Comparison of ENCODE assay signal across 1 cellular context in the genomic region with DNA sequence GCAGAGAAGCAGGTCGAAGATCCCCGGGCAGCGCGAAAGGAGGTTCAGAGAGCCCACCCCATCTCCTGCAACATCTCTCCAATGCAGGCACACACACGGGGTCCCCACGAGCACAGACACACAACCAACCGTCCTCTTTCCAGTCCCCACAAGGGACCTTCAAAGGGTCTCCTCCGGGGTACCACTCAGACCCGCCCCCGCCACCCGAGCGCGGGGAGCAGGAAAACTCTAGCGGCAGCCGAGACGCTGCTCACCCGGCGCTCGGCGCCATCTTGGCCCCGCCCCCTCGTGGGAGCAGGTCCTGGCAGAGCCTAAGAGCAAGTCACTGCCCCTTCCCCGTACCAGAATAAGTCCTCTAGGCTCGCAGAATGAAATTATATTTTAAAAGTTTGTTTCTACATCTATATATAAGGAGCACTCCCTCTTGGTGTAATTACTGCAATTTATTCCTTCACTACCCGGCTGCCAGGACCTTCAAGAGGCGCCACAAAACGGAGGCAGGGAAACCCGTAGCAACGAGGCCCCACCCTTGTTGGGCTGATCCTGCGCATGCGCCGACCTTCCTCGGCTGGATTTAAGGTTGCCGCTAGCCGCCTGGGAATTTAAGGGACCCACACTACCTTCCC.
TF ChIP-seq lines count a peak whose summit lies in the region.

A gene with protein sequence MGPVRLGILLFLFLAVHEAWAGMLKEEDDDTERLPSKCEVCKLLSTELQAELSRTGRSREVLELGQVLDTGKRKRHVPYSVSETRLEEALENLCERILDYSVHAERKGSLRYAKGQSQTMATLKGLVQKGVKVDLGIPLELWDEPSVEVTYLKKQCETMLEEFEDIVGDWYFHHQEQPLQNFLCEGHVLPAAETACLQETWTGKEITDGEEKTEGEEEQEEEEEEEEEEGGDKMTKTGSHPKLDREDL (plus strand): TSS at position 560 of the 626 bp plus-strand sequence. CDS start 111 bp downstream, outside the sequence.
A gene (minus strand): TSS at position 284 of the 626 bp plus-strand sequence. CDS start 5,149 bp downstream, outside the sequence.

TF ChIP-seq in HepG2, 621 proteins besides CTCF, POLR2A, EP300 and RAD21 (continued from another document and continues in another):
- TF ChIP-seq, protein P1, sequence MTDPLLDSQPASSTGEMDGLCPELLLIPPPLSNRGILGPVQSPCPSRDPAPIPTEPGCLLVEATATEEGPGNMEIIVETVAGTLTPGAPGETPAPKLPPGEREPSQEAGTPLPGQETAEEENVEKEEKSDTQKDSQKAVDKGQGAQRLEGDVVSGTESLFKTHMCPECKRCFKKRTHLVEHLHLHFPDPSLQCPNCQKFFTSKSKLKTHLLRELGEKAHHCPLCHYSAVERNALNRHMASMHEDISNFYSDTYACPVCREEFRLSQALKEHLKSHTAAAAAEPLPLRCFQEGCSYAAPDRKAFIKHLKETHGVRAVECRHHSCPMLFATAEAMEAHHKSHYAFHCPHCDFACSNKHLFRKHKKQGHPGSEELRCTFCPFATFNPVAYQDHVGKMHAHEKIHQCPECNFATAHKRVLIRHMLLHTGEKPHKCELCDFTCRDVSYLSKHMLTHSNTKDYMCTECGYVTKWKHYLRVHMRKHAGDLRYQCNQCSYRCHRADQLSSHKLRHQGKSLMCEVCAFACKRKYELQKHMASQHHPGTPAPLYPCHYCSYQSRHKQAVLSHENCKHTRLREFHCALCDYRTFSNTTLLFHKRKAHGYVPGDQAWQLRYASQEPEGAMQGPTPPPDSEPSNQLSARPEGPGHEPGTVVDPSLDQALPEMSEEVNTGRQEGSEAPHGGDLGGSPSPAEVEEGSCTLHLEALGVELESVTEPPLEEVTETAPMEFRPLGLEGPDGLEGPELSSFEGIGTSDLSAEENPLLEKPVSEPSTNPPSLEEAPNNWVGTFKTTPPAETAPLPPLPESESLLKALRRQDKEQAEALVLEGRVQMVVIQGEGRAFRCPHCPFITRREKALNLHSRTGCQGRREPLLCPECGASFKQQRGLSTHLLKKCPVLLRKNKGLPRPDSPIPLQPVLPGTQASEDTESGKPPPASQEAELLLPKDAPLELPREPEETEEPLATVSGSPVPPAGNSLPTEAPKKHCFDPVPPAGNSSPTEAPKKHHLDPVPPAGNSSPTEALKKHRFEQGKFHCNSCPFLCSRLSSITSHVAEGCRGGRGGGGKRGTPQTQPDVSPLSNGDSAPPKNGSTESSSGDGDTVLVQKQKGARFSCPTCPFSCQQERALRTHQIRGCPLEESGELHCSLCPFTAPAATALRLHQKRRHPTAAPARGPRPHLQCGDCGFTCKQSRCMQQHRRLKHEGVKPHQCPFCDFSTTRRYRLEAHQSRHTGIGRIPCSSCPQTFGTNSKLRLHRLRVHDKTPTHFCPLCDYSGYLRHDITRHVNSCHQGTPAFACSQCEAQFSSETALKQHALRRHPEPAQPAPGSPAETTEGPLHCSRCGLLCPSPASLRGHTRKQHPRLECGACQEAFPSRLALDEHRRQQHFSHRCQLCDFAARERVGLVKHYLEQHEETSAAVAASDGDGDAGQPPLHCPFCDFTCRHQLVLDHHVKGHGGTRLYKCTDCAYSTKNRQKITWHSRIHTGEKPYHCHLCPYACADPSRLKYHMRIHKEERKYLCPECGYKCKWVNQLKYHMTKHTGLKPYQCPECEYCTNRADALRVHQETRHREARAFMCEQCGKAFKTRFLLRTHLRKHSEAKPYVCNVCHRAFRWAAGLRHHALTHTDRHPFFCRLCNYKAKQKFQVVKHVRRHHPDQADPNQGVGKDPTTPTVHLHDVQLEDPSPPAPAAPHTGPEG (CRISPR knock-in tag; IDR thresholded peaks at IDR 0.05), result peak; percentile 26; the same call in 1 of the 2 replicates
- TF ChIP-seq SMAD9 (CRISPR knock-in tag; IDR thresholded peaks at IDR 0.05) (no peak), ZNF775 (CRISPR knock-in tag; IDR thresholded peaks at IDR 0.05; ENCODE audit: borderline replicate concordance) (no peak), ZIK1 (CRISPR knock-in tag; IDR thresholded peaks at IDR 0.05; ENCODE audit: borderline replicate concordance, low read depth) (no peak), WIZ (CRISPR knock-in tag; IDR thresholded peaks at IDR 0.05) (no peak), ZNF878 (CRISPR knock-in tag; IDR thresholded peaks at IDR 0.05) (0 out of 2 replicates have a peak, but pooled peaks have one; percentile 59), ZNF34 (CRISPR knock-in tag; IDR thresholded peaks at IDR 0.05; ENCODE audit: borderline replicate concordance) (no peak), ZMYM3 (CRISPR knock-in tag; IDR thresholded peaks at IDR 0.05) (no peak), NFYB (CRISPR knock-in tag; IDR thresholded peaks at IDR 0.05) (peak; percentile 65), ZNF629 (CRISPR knock-in tag; conservative IDR thresholded peaks at IDR 0.05) (0 out of 2 replicates have a peak, but pooled peaks have one; percentile 24), ZNF431 (CRISPR knock-in tag; IDR thresholded peaks at IDR 0.05; ENCODE audit: borderline replicate concordance, low read depth) (no peak), ZFP36L2 (CRISPR knock-in tag; IDR thresholded peaks at IDR 0.05) (no peak), SIN3B (IDR thresholded peaks at IDR 0.05; ENCODE audit: low read length) (no peak), ZSCAN20 (CRISPR knock-in tag; IDR thresholded peaks at IDR 0.05; ENCODE audit: borderline replicate concordance) (peak; percentile 92; the same call in 1 of the 2 replicates), JUN (CRISPR knock-in tag; IDR thresholded peaks at IDR 0.05) (no peak), SALL1 (CRISPR knock-in tag; IDR thresholded peaks at IDR 0.05) (peak; percentile 65)
- TF ChIP-seq, protein P2, sequence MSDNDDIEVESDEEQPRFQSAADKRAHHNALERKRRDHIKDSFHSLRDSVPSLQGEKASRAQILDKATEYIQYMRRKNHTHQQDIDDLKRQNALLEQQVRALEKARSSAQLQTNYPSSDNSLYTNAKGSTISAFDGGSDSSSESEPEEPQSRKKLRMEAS (IDR thresholded peaks at IDR 0.05), result peak; percentile 28
- TF ChIP-seq, protein P3, sequence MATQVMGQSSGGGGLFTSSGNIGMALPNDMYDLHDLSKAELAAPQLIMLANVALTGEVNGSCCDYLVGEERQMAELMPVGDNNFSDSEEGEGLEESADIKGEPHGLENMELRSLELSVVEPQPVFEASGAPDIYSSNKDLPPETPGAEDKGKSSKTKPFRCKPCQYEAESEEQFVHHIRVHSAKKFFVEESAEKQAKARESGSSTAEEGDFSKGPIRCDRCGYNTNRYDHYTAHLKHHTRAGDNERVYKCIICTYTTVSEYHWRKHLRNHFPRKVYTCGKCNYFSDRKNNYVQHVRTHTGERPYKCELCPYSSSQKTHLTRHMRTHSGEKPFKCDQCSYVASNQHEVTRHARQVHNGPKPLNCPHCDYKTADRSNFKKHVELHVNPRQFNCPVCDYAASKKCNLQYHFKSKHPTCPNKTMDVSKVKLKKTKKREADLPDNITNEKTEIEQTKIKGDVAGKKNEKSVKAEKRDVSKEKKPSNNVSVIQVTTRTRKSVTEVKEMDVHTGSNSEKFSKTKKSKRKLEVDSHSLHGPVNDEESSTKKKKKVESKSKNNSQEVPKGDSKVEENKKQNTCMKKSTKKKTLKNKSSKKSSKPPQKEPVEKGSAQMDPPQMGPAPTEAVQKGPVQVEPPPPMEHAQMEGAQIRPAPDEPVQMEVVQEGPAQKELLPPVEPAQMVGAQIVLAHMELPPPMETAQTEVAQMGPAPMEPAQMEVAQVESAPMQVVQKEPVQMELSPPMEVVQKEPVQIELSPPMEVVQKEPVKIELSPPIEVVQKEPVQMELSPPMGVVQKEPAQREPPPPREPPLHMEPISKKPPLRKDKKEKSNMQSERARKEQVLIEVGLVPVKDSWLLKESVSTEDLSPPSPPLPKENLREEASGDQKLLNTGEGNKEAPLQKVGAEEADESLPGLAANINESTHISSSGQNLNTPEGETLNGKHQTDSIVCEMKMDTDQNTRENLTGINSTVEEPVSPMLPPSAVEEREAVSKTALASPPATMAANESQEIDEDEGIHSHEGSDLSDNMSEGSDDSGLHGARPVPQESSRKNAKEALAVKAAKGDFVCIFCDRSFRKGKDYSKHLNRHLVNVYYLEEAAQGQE (IDR thresholded peaks at IDR 0.05; ENCODE audit: borderline replicate concordance in 1 of 2, low read depth in 1 of 2, low read length in 2 of 2), result peak in 1 of 2 experiments; percentile 81; a peak in 2 of 4 replicates
- TF ChIP-seq, protein P4, sequence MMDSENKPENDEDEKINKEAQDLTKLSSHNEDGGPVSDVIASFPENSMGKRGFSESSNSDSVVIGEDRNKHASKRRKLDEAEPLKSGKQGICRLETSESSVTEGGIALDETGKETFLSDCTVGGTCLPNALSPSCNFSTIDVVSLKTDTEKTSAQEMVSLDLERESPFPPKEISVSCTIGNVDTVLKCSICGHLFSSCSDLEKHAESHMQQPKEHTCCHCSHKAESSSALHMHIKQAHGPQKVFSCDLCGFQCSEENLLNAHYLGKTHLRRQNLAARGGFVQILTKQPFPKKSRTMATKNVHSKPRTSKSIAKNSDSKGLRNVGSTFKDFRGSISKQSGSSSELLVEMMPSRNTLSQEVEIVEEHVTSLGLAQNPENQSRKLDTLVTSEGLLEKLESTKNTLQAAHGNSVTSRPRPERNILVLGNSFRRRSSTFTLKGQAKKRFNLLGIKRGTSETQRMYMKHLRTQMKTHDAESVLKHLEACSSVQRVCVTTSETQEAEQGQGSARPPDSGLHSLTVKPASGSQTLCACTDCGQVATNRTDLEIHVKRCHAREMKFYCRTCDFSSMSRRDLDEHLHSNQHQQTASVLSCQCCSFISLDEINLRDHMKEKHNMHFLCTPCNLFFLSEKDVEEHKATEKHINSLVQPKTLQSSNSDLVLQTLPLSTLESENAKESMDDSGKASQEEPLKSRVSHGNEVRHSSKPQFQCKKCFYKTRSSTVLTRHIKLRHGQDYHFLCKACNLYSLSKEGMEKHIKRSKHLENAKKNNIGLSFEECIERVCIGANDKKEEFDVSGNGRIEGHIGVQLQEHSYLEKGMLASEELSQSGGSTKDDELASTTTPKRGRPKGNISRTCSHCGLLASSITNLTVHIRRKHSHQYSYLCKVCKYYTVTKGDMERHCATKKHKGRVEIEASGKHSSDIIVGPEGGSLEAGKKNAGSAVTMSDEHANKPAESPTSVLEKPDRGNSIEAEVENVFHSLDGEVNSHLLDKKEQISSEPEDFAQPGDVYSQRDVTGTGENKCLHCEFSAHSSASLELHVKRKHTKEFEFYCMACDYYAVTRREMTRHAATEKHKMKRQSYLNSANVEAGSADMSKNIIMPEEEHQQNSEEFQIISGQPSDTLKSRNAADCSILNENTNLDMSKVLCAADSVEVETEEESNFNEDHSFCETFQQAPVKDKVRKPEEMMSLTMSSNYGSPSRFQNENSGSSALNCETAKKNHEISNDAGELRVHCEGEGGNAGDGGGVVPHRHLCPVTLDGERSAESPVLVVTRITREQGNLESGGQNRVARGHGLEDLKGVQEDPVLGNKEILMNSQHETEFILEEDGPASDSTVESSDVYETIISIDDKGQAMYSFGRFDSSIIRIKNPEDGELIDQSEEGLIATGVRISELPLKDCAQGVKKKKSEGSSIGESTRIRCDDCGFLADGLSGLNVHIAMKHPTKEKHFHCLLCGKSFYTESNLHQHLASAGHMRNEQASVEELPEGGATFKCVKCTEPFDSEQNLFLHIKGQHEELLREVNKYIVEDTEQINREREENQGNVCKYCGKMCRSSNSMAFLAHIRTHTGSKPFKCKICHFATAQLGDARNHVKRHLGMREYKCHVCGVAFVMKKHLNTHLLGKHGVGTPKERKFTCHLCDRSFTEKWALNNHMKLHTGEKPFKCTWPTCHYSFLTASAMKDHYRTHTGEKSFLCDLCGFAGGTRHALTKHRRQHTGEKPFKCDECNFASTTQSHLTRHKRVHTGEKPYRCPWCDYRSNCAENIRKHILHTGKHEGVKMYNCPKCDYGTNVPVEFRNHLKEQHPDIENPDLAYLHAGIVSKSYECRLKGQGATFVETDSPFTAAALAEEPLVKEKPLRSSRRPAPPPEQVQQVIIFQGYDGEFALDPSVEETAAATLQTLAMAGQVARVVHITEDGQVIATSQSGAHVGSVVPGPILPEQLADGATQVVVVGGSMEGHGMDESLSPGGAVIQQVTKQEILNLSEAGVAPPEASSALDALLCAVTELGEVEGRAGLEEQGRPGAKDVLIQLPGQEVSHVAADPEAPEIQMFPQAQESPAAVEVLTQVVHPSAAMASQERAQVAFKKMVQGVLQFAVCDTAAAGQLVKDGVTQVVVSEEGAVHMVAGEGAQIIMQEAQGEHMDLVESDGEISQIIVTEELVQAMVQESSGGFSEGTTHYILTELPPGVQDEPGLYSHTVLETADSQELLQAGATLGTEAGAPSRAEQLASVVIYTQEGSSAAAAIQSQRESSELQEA (CRISPR knock-in tag; IDR thresholded peaks at IDR 0.05; ENCODE audit: not compliant biosample characterization), result no peak
- TF ChIP-seq, protein P5, sequence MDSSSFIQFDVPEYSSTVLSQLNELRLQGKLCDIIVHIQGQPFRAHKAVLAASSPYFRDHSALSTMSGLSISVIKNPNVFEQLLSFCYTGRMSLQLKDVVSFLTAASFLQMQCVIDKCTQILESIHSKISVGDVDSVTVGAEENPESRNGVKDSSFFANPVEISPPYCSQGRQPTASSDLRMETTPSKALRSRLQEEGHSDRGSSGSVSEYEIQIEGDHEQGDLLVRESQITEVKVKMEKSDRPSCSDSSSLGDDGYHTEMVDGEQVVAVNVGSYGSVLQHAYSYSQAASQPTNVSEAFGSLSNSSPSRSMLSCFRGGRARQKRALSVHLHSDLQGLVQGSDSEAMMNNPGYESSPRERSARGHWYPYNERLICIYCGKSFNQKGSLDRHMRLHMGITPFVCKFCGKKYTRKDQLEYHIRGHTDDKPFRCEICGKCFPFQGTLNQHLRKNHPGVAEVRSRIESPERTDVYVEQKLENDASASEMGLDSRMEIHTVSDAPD (CRISPR knock-in tag; IDR thresholded peaks at IDR 0.05), result no peak
